ENCODE assay signal across 8 cellular contexts in the genomic region with DNA sequence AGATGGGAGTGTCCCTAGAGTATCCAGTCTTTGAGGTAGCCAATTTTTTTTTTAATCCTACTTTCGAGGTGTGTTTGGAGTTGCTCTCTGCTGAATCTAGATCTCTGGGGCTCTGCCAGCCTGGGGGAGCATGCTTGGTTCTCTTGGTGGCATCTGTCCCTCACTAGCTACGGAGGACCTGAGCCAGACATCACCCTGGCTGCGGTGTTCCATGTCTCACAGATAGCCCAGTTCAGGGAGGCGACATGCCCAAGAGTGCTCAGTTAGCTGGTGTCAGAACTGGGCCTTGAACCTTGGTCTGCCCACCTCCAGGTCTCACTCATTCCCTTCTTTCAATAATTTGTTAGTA. TPM values are rescaled to one million over a fixed set of nuclear protein-coding genes. Genes with fewer than 3 reads are reported as not detected.
DNase-seq lines count a peak whose midpoint lies in the region; ATAC-seq, FAIRE-seq and TF ChIP-seq lines count a peak whose summit lies in the region.

No MANE protein-coding gene starts in this region.

- H3K9me3 ChIP-seq in keratinocyte (ENCODE audit: control insufficient read depth, low read depth, low read length) = no peaks in the 10 kb centered on the region
- no peaks in the 10 kb centered on the region for H3K9me3 ChIP-seq in stomach smooth muscle (ENCODE audit: control insufficient read depth in 2 of 2, low read length in 2 of 2)

- H3K27me3 Mint-ChIP-seq in HFFc6 (ENCODE audit: insufficient read depth) = peaks cover 2% of the 10 kb centered on the region; the same call in 1 of the 2 replicates
- peaks cover 51% of the 10 kb centered on the region for H3K27me3 Mint-ChIP-seq in activated naive CD8-positive, alpha-beta T cell treated with anti-CD3 and anti-CD28 coated beads, Interleukin-2, amount 10 ng/mL, durations not matched to agents 7 days and 5 days

- H2AFZ ChIP-seq in keratinocyte (ENCODE audit: control insufficient read depth, low read length) = peak overlapping the region; percentile 93

- H3K27ac Mint-ChIP-seq in HFFc6 = peak overlapping the region; percentile 80
- no peak overlapping the region for H3K27ac Mint-ChIP-seq in activated naive CD8-positive, alpha-beta T cell treated with anti-CD3 and anti-CD28 coated beads, Interleukin-2, amount 10 ng/mL, durations not matched to agents 7 days and 5 days

- POLR2A ChIA-PET in activated naive CD8-positive, alpha-beta T cell treated with anti-CD3 and anti-CD28 coated beads, Interleukin-2, amount 10 ng/mL, durations not matched to agents 7 days and 5 days (lab: Charles Lee) = no interaction called here

- H3K27me3 ChIP-seq in keratinocyte (ENCODE audit: control insufficient read depth, extremely low read depth, insufficient read depth, low read length) = no peaks in the 10 kb centered on the region
- H3K27me3 ChIP-seq in stomach smooth muscle (ENCODE audit: control insufficient read depth in 1 of 2, insufficient read depth in 2 of 2, low read length in 2 of 2) = no peaks in the 10 kb centered on the region

- no peak for ATAC-seq in activated naive CD8-positive, alpha-beta T cell treated with anti-CD3 and anti-CD28 coated beads, Interleukin-2, amount 10 ng/mL, durations not matched to agents 7 days and 5 days (ENCODE audit: low read depth)
- ATAC-seq in GM19452 (IDR thresholded peaks at IDR 0.05; ENCODE audit: unreplicated experiment) (no peak), GM21423 (IDR thresholded peaks at IDR 0.05; ENCODE audit: unreplicated experiment) (no peak)

- H3K4me1 ChIP-seq in keratinocyte (ENCODE audit: control insufficient read depth, extremely low read depth, insufficient read depth, low read length) = peaks cover 19% of the 10 kb centered on the region
- H3K4me1 ChIP-seq in stomach smooth muscle (ENCODE audit: control insufficient read depth, insufficient read depth, low read length) = peaks cover 21% of the 10 kb centered on the region

- peaks cover 0 to 7% of the 10 kb centered on the region in 2 experiments for H3K36me3 ChIP-seq in keratinocyte (ENCODE audit: control insufficient read depth in 2 of 2, extremely low read depth in 1 of 2, insufficient read depth in 2 of 2, low read length in 2 of 2)
- H3K36me3 ChIP-seq in stomach smooth muscle (ENCODE audit: control insufficient read depth in 2 of 2, insufficient read depth in 2 of 2, low read length in 2 of 2) = no peaks in the 10 kb centered on the region

- FAIRE-seq in keratinocyte (lab: Jason Lieb, UNC) = no peak

- H3K9me3 Mint-ChIP-seq in HFFc6 = no peaks in the 10 kb centered on the region
- no peaks in the 10 kb centered on the region for H3K9me3 Mint-ChIP-seq in activated naive CD8-positive, alpha-beta T cell treated with anti-CD3 and anti-CD28 coated beads, Interleukin-2, amount 10 ng/mL, durations not matched to agents 7 days and 5 days

- peaks cover 17% of the 10 kb centered on the region; the same call in 1 of the 2 replicates for H3K36me3 Mint-ChIP-seq in HFFc6 (ENCODE audit: low read depth)
- no peaks in the 10 kb centered on the region for H3K36me3 Mint-ChIP-seq in activated naive CD8-positive, alpha-beta T cell treated with anti-CD3 and anti-CD28 coated beads, Interleukin-2, amount 10 ng/mL, durations not matched to agents 7 days and 5 days

- peak overlapping the region; percentile 76 for H3K9ac ChIP-seq in keratinocyte (ENCODE audit: control insufficient read depth, extremely low read depth, insufficient read depth, low read length)
- H3K9ac ChIP-seq in stomach smooth muscle (ENCODE audit: low read length in 2 of 2) = peak overlapping the region; percentile 50 to 83

- H3K4me2 ChIP-seq in keratinocyte (ENCODE audit: control insufficient read depth, extremely low read depth, insufficient read depth, low read depth, low read length) = peak overlapping the region; percentile 89

- dilution Hi-C loops in keratinocyte (cut with MboI; ENCODE audit: extremely low pct_ligation_motif_present, low sequenced_read_pairs) = no loop called here

- no peaks in the 10 kb centered on the region for H3K79me2 ChIP-seq in keratinocyte (ENCODE audit: control insufficient read depth, insufficient read depth, low read length)

- H3K4me3 Mint-ChIP-seq in HFFc6 = peak overlapping the region; percentile 99
- H3K4me3 Mint-ChIP-seq in activated naive CD8-positive, alpha-beta T cell treated with anti-CD3 and anti-CD28 coated beads, Interleukin-2, amount 10 ng/mL, durations not matched to agents 7 days and 5 days = peak overlapping the region; percentile 52

- DNase-seq in HFFc6 (no peak), keratinocyte (ENCODE audit: low read depth, low spot score) (no peak), islet precursor cell (no peak), NCI-H1930 (lab: John Stamatoyannopoulos, UW) (no peak)
- no peak for DNase-seq in activated naive CD8-positive, alpha-beta T cell treated with anti-CD3 and anti-CD28 coated beads, Interleukin-2, amount 10 ng/mL, durations not matched to agents 7 days and 5 days

- TF ChIP-seq CTCF in HFFc6 (IDR thresholded peaks at IDR 0.05) (no peak), keratinocyte (optimal IDR thresholded peaks at IDR 0.05 in 1 of 3, IDR thresholded peaks at IDR 0.05 in 1 of 3, conservative IDR thresholded peaks at IDR 0.05 in 1 of 3; ENCODE audit: extremely low read depth in 1 of 3, insufficient read depth in 2 of 3, low read length in 3 of 3) (no peak)

- H3K27ac ChIP-seq in keratinocyte (ENCODE audit: control insufficient read depth, insufficient read depth, low read length) (peak overlapping the region; percentile 30), stomach smooth muscle (ENCODE audit: low read length) (peak overlapping the region; percentile 69)

- H3K4me1 Mint-ChIP-seq in HFFc6 (ENCODE audit: low read depth) = peaks cover 76% of the 10 kb centered on the region
- peaks cover 14% of the 10 kb centered on the region for H3K4me1 Mint-ChIP-seq in activated naive CD8-positive, alpha-beta T cell treated with anti-CD3 and anti-CD28 coated beads, Interleukin-2, amount 10 ng/mL, durations not matched to agents 7 days and 5 days

- peak overlapping the region; percentile 63 to 69 (median 66) for H3K4me3 ChIP-seq in keratinocyte (ENCODE audit: control insufficient read depth in 2 of 3, extremely low read depth in 1 of 3, insufficient read depth in 2 of 3, low read depth in 1 of 3, low read length in 3 of 3)
- peak overlapping the region; percentile 73 to 84 for H3K4me3 ChIP-seq in stomach smooth muscle (ENCODE audit: low read length in 2 of 2)

- no peaks in the 10 kb centered on the region for H3K9me1 ChIP-seq in keratinocyte (ENCODE audit: control insufficient read depth, extremely low read depth, insufficient read depth, low read length)

- H4K20me1 ChIP-seq in keratinocyte (ENCODE audit: control insufficient read depth, extremely low read depth, insufficient read depth, low read length) = no peaks in the 10 kb centered on the region

RNA-seq across cellular contexts. Expression of a gene that starts 0.5 kb away (rescaled TPM):
- total RNA-seq in HFFc6 (2021; fragmentation: NEBNext Ultra II Directional; extraction: Animal tissue kit (Norgen Biotek cat#: 25700)) = 100 to 1,000 TPM in 1 of 6 experiments, 10 to 100 TPM in 5; 51.2 to 117 (median 56.2) TPM
- total RNA-seq in activated naive CD8-positive, alpha-beta T cell treated with anti-CD3 and anti-CD28 coated beads, Interleukin-2, amount 10 ng/mL, durations not matched to agents 7 days and 5 days = 1 to 10 TPM; 5.2 to 7.3 TPM
- polyA plus RNA-seq in keratinocyte = 1.5 to 4.5 TPM (median 2.5 TPM) in 3 replicates
- 12.7 TPM for polyA plus RNA-seq in keratinocyte (2011; ENCODE audit: low read depth)
- polyA plus RNA-seq in keratinocyte (2011; cell fraction: cytosol; rRNA removed) = 2.9 and 3.4 TPM in 2 replicates
- 4.1 and 4.6 TPM in 2 replicates for polyA plus RNA-seq in keratinocyte (2011; cell fraction: nucleus; rRNA removed)
- polyA plus RNA-seq in keratinocyte (2012; ENCODE audit: low replicate concordance) = 4.4 and 98.2 TPM in 2 replicates
- polyA minus RNA-seq in keratinocyte = 1.4 to 6.3 TPM (median 1.9 TPM) in 3 replicates
- polyA minus RNA-seq in keratinocyte (2011; cell fraction: cytosol; rRNA and poly(A)+ RNA removed) = 2.3 TPM
- 2.9 and 5.5 TPM in 2 replicates for polyA minus RNA-seq in keratinocyte (2011; cell fraction: nucleus; rRNA and poly(A)+ RNA removed)

RNA-seq across cellular contexts. Expression of a gene that starts 18.5 kb away (rescaled TPM):
- total RNA-seq in HFFc6 (2021; fragmentation: NEBNext Ultra II Directional; extraction: Animal tissue kit (Norgen Biotek cat#: 25700)) = 10 to 100 TPM; 41.1 to 96.3 (median 79.9) TPM
- total RNA-seq in activated naive CD8-positive, alpha-beta T cell treated with anti-CD3 and anti-CD28 coated beads, Interleukin-2, amount 10 ng/mL, durations not matched to agents 7 days and 5 days = 100 to 1,000 TPM; 194 to 221 TPM
- polyA plus RNA-seq in keratinocyte = 10.6 to 31.1 TPM (median 24.4 TPM) in 3 replicates
- 2.7 TPM for polyA plus RNA-seq in keratinocyte (2011; ENCODE audit: low read depth)
- 6.5 and 9.5 TPM in 2 replicates for polyA plus RNA-seq in keratinocyte (2011; cell fraction: cytosol; rRNA removed)
- 10.3 and 13.1 TPM in 2 replicates for polyA plus RNA-seq in keratinocyte (2011; cell fraction: nucleus; rRNA removed)
- polyA plus RNA-seq in keratinocyte (2012; ENCODE audit: low replicate concordance) = 3.2 and 38.1 TPM in 2 replicates
- 22.6 to 45.8 TPM (median 45.6 TPM) in 3 replicates for polyA minus RNA-seq in keratinocyte
- 17.8 TPM for polyA minus RNA-seq in keratinocyte (2011; cell fraction: cytosol; rRNA and poly(A)+ RNA removed)
- polyA minus RNA-seq in keratinocyte (2011; cell fraction: nucleus; rRNA and poly(A)+ RNA removed) = 14.0 and 14.7 TPM in 2 replicates

Comparison
In these comparisons a context has a peak if more than half of its experiments do, and no peak if none do; other contexts are left out.
1. RNA of a gene that starts 0.5 kb away (total RNA-seq): 51.2 to 117 TPM in HFFc6; 5.2 to 7.3 TPM in activated naive CD8-positive, alpha-beta T cell treated with anti-CD3 and anti-CD28 coated beads, Interleukin-2, amount 10 ng/mL, durations not matched to agents 7 days and 5 days; every median in the first group is over 4 times any median in the second.